In genomic region chr19:47228168-47228936, GRCh38 we compare ENCODE assay signal across 8 cellular contexts. TPM values are rescaled to one million over a fixed set of nuclear protein-coding genes. Genes with fewer than 3 reads are reported as not detected.
DNase-seq lines count a peak whose midpoint lies in the region; ATAC-seq and TF ChIP-seq lines count a peak whose summit lies in the region.

No MANE protein-coding gene starts in this region.

- no peak for ATAC-seq in HG03520 (IDR thresholded peaks at IDR 0.05; ENCODE audit: unreplicated experiment)

- peak overlapping the region; percentile 86 for H3K4me2 ChIP-seq in parathyroid adenoma (ENCODE audit: low read length)

- peak overlapping the region; percentile 58 for H2AFZ ChIP-seq in parathyroid adenoma

- no peak for DNase-seq in GM12864 (ENCODE audit: low read depth)
- DNase-seq in NCI-H146 treated with DMSO at 0.1 percent for 48 hours (lab: John Stamatoyannopoulos, UW; ENCODE audit: unreplicated experiment) = peak; percentile 27
- peak; percentile 66 for DNase-seq in activated T-cell treated with anti-CD3 and anti-CD28 coated beads, Interleukin-2, amount 50 U/mL, for 24 hours
- DNase-seq in fibroblast of the aortic adventitia (ENCODE audit: low read depth) = peak; percentile 22
- DNase-seq in HPDE6-E6E7 (ENCODE audit: extremely low spot score) = no peak
- DNase-seq in NCI-H1694 treated with DMSO at 0.1 percent for 48 hours (lab: John Stamatoyannopoulos, UW) = no peak

- no peak overlapping the region for H3K9ac ChIP-seq in parathyroid adenoma

- H3K9me3 Mint-ChIP-seq in activated T-cell treated with anti-CD3 and anti-CD28 coated beads, Interleukin-2, amount 50 U/mL, for 24 hours = no peaks in the 10 kb centered on the region

- peaks cover 35% of the 10 kb centered on the region for H3K4me1 Mint-ChIP-seq in activated T-cell treated with anti-CD3 and anti-CD28 coated beads, Interleukin-2, amount 50 U/mL, for 24 hours (ENCODE audit: low read depth)

- H3K27ac ChIP-seq in parathyroid adenoma = peak overlapping the region; percentile 100

- no peaks in the 10 kb centered on the region for H3K27me3 Mint-ChIP-seq in activated T-cell treated with anti-CD3 and anti-CD28 coated beads, Interleukin-2, amount 50 U/mL, for 24 hours

- no peaks in the 10 kb centered on the region for H3K79me2 ChIP-seq in parathyroid adenoma

- H3K4me3 ChIP-seq in GM12864 (ENCODE audit: low read depth, low read length) (peak overlapping the region; percentile 71), fibroblast of the aortic adventitia (ENCODE audit: low read depth, low read length) (peak overlapping the region; percentile 100), parathyroid adenoma (ENCODE audit: low read depth, low read length) (peak overlapping the region; percentile 92)

- peaks cover 6% of the 10 kb centered on the region for H3K36me3 Mint-ChIP-seq in activated T-cell treated with anti-CD3 and anti-CD28 coated beads, Interleukin-2, amount 50 U/mL, for 24 hours (ENCODE audit: low read depth)

- no peaks in the 10 kb centered on the region for H3K27me3 ChIP-seq in parathyroid adenoma (ENCODE audit: control insufficient read depth, insufficient read depth, low read length)

- no peak for TF ChIP-seq CTCF in GM12864 (IDR thresholded peaks at IDR 0.05; ENCODE audit: low read depth, low read length, missing control alignments)
- TF ChIP-seq CTCF in fibroblast of the aortic adventitia (IDR thresholded peaks at IDR 0.05; ENCODE audit: insufficient read depth, low read length) = no peak
- TF ChIP-seq CTCF in parathyroid adenoma (IDR thresholded peaks at IDR 0.05) = no peak

- no peaks in the 10 kb centered on the region for H3K9me3 ChIP-seq in parathyroid adenoma (ENCODE audit: control insufficient read depth, low read length)

- H3K27ac Mint-ChIP-seq in activated T-cell treated with anti-CD3 and anti-CD28 coated beads, Interleukin-2, amount 50 U/mL, for 24 hours = no peak overlapping the region

- no peaks in the 10 kb centered on the region for H3K36me3 ChIP-seq in parathyroid adenoma (ENCODE audit: control insufficient read depth, insufficient read depth, low read length)

- peaks cover 15% of the 10 kb centered on the region for H3K4me1 ChIP-seq in parathyroid adenoma

- H3K4me3 Mint-ChIP-seq in activated T-cell treated with anti-CD3 and anti-CD28 coated beads, Interleukin-2, amount 50 U/mL, for 24 hours = no peak overlapping the region

RNA-seq across cellular contexts. Expression of gene BBC3, which starts 2.6 kb away (rescaled TPM):
- 9.2 and 12.9 TPM in 2 replicates for total RNA-seq in fibroblast of the aortic adventitia (ENCODE audit: low replicate concordance)

RNA-seq across cellular contexts. Expression of gene CCDC9, which starts 28.0 kb away (rescaled TPM):
- 6.5 and 16.3 TPM in 2 replicates for total RNA-seq in fibroblast of the aortic adventitia (ENCODE audit: low replicate concordance)

RNA-seq across cellular contexts. Expression of gene INAFM1, which starts 46.3 kb away (rescaled TPM):
- 1.6 and 2.3 TPM in 2 replicates for total RNA-seq in fibroblast of the aortic adventitia (ENCODE audit: low replicate concordance)

Comparison
In these comparisons a context has a peak if more than half of its experiments do, and no peak if none do; other contexts are left out.
1. DNase-seq: peak in NCI-H146 treated with DMSO at 0.1 percent for 48 hours (single experiment), activated T-cell treated with anti-CD3 and anti-CD28 coated beads, Interleukin-2, amount 50 U/mL, for 24 hours (single experiment) and fibroblast of the aortic adventitia (single experiment); none in GM12864 (single experiment), HPDE6-E6E7 (single experiment) and NCI-H1694 treated with DMSO at 0.1 percent for 48 hours (single experiment).
2. Peak in every context shown above with its lines, with median percentiles within 50 percentile points of each other: H3K4me3 ChIP-seq.